ENCODE assay signal across 11 cellular contexts in the genomic region with DNA sequence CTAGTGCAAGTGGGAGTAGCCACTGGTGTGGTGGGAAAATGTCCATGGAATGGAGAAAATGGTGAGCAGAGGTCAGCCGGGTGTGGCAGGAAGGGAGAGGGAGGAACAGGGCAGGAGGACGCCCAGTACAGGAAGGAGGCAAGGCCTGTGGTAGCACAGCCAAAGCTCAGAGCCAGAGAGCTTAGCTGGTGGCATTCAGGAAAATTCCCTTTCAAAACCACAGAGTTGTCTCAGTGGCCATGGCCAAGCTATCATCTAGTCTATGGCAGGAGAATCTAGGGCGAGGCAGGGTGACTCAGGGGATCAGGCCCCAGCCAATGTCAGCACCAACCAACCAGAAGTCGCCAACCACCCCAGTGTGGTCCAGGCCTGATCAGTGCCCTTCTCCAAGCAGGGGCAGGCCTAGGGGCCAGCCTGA.
DNase-seq lines count a peak whose midpoint lies in the region; TF ChIP-seq lines count a peak whose summit lies in the region.
"Had no signal": no experiment of that assay in that cellular context is flagged by ENCODE, and none has a peak within 500 bp of the region (broad histone marks: within the 10 kb centered on the region; RNA-seq: fewer than 3 reads in every experiment).

No MANE protein-coding gene starts in this region.

- no peak for TF ChIP-seq CTCF in RWPE1 (conservative IDR thresholded peaks at IDR 0.05; ENCODE audit: low read depth)

- H3K27ac ChIP-seq in RWPE1 (peak overlapping the region; percentile 73), skeletal muscle tissue (ENCODE audit: low read depth, low read length) (peak overlapping the region; percentile 30)
- H3K27ac ChIP-seq: hepatocyte had no signal

- POLR2A ChIA-PET in RWPE1 (lab: Yijun Ruan, JAX; ENCODE audit: low non-redundant PET), result no interaction called here

- CTCF ChIA-PET in RWPE1 (lab: Yijun Ruan, JAX), result no interaction called here

- no peak overlapping the region for H3K9ac ChIP-seq in skeletal muscle tissue (ENCODE audit: low read depth in 1 of 3, low read length in 3 of 3)

- DNase-seq in HCEC 1CT (peak; percentile 55), RWPE1 (ENCODE audit: low spot score) (peak; percentile 46), fibroblast of peridontal ligament (ENCODE audit: extremely low read depth) (peak; percentile 48), superior temporal gyrus (ENCODE audit: extremely low spot score) (no peak), NCI-H82 (lab: John Stamatoyannopoulos, UW) (no peak), NCI-H1694 (lab: John Stamatoyannopoulos, UW) (no peak)
- DNase-seq: caudate nucleus; naive thymus-derived CD8-positive, alpha-beta T cell; SIG-M5 had no signal

- H3K27me3 ChIP-seq in skeletal muscle tissue (ENCODE audit: control insufficient read depth in 3 of 3, insufficient read depth in 3 of 3, low read length in 3 of 3), result peaks cover 0 to 6% (median 0%) of the 10 kb centered on the region in 3 donors
- H3K27me3 ChIP-seq: hepatocyte had no signal

- H3K36me3 ChIP-seq in skeletal muscle tissue (ENCODE audit: control insufficient read depth in 3 of 3, insufficient read depth in 3 of 3, low read length in 3 of 3), result no peaks in the 10 kb centered on the region

- H3K9me3 ChIP-seq in skeletal muscle tissue (ENCODE audit: control insufficient read depth in 3 of 3, low read length in 3 of 3), result no peaks in the 10 kb centered on the region

- H3K4me1 ChIP-seq in skeletal muscle tissue (ENCODE audit: control insufficient read depth in 3 of 3, insufficient read depth in 3 of 3, low read length in 3 of 3), result peaks cover 6 to 8% (median 7%) of the 10 kb centered on the region in 3 donors

- no peak overlapping the region for H3K4me3 ChIP-seq in skeletal muscle tissue (ENCODE audit: low read length in 3 of 3)
- H3K4me3 ChIP-seq: hepatocyte had no signal

Comparison
In these comparisons a context has a peak if more than half of its experiments do, and no peak if none do; other contexts are left out.
1. DNase-seq: peak in HCEC 1CT (single experiment), RWPE1 (single experiment) and fibroblast of peridontal ligament (single experiment); none in superior temporal gyrus (single experiment), NCI-H82 (single experiment) and NCI-H1694 (single experiment).